ENCODE assay signal across 10 cellular contexts in the genomic region with DNA sequence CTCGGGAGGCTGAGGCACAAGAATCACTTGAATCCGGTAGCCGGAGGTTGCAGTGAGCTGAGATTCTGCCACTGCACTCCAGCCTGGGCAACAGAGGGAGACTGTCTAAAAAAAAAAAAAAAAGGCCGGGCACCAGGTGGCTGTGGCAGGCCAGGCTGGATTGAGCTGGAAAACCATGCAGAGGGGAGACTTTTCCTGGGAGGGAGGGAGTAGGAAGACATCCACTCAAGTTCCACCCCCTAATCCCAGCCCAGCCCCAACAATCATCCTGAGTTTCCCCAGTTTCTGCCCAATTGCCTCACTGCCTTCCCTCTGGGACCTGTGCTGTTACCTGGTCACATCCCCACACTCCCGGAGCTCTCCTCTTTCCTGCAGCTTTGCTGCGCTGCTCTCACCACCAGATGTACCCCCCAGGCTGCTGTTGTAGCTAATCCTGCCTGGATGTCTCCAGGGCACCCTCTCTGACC. TPM values are rescaled to one million over a fixed set of nuclear protein-coding genes. Genes with fewer than 3 reads are reported as not detected.
DNase-seq lines count a peak whose midpoint lies in the region; ATAC-seq lines count a peak whose summit lies in the region.
"Had no signal": no experiment of that assay in that cellular context is flagged by ENCODE, and none has a peak within 500 bp of the region (broad histone marks: within the 10 kb centered on the region; RNA-seq: fewer than 3 reads in every experiment).

No MANE protein-coding gene starts in this region.

- H3K27ac Mint-ChIP-seq in activated CD4-positive, alpha-beta memory T cell treated with anti-CD3 and anti-CD28 coated beads for 36 hours, result peak overlapping the region; percentile 50
- H3K27ac Mint-ChIP-seq in activated CD4-positive, alpha-beta memory T cell treated with anti-CD3 and anti-CD28 coated beads, Interleukin-2, amount 10 ng/mL, durations not matched to agents 7 days and 5 days, result no peak overlapping the region
- peak overlapping the region; percentile 93 for H3K27ac Mint-ChIP-seq in central memory CD8-positive, alpha-beta T cell (ENCODE audit: low read depth)

- intact Hi-C loops in activated CD4-positive, alpha-beta memory T cell treated with anti-CD3 and anti-CD28 coated beads for 36 hours (cut with micrococcal nuclease), result no loop called here

- no peaks in the 10 kb centered on the region for H3K9me3 ChIP-seq in thymus (ENCODE audit: control insufficient read depth)

- H3K36me3 Mint-ChIP-seq in activated CD4-positive, alpha-beta memory T cell treated with anti-CD3 and anti-CD28 coated beads for 36 hours, result no peaks in the 10 kb centered on the region
- no peaks in the 10 kb centered on the region for H3K36me3 Mint-ChIP-seq in activated CD4-positive, alpha-beta memory T cell treated with anti-CD3 and anti-CD28 coated beads, Interleukin-2, amount 10 ng/mL, durations not matched to agents 7 days and 5 days (ENCODE audit: low read depth)
- peaks cover 11% of the 10 kb centered on the region for H3K36me3 Mint-ChIP-seq in central memory CD8-positive, alpha-beta T cell (ENCODE audit: insufficient read depth)
- H3K36me3 Mint-ChIP-seq: activated naive CD8-positive, alpha-beta T cell had no signal

- no peak for DNase-seq in activated CD4-positive, alpha-beta memory T cell treated with anti-CD3 and anti-CD28 coated beads for 36 hours
- no peak for DNase-seq in activated CD4-positive, alpha-beta memory T cell treated with anti-CD3 and anti-CD28 coated beads, Interleukin-2, amount 10 ng/mL, durations not matched to agents 7 days and 5 days
- DNase-seq in NCI-H526 treated with DMSO at 0.1 percent for 48 hours (lab: John Stamatoyannopoulos, UW) (peak; percentile 39), NCI-H2029 (lab: John Stamatoyannopoulos, UW) (no peak), medulla oblongata (ENCODE audit: extremely low spot score) (no peak)
- DNase-seq in central memory CD8-positive, alpha-beta T cell (ENCODE audit: low spot score in 2 of 2), result no peak
- DNase-seq in activated CD4-positive, CD25-positive, alpha-beta regulatory T cell (lab: John Stamatoyannopoulos, UW), result no peak
- DNase-seq: stimulated activated CD4-positive, alpha-beta T cell treated with anti-CD3 and anti-CD28 coated beads, Interleukin-4, amount 100 ng/mL, for 1 hour had no signal

- no peak overlapping the region for H3K4me3 Mint-ChIP-seq in activated CD4-positive, alpha-beta memory T cell treated with anti-CD3 and anti-CD28 coated beads for 36 hours
- no peak overlapping the region for H3K4me3 Mint-ChIP-seq in activated CD4-positive, alpha-beta memory T cell treated with anti-CD3 and anti-CD28 coated beads, Interleukin-2, amount 10 ng/mL, durations not matched to agents 7 days and 5 days
- no peak overlapping the region for H3K4me3 Mint-ChIP-seq in central memory CD8-positive, alpha-beta T cell

- H3K27me3 Mint-ChIP-seq in activated CD4-positive, alpha-beta memory T cell treated with anti-CD3 and anti-CD28 coated beads for 36 hours, result peaks cover 1% of the 10 kb centered on the region
- no peaks in the 10 kb centered on the region for H3K27me3 Mint-ChIP-seq in activated CD4-positive, alpha-beta memory T cell treated with anti-CD3 and anti-CD28 coated beads, Interleukin-2, amount 10 ng/mL, durations not matched to agents 7 days and 5 days
- H3K27me3 Mint-ChIP-seq in central memory CD8-positive, alpha-beta T cell, result no peaks in the 10 kb centered on the region
- H3K27me3 Mint-ChIP-seq: activated naive CD8-positive, alpha-beta T cell had no signal

- no peak overlapping the region for H3K4me3 ChIP-seq in thymus (ENCODE audit: low read length)

- no peaks in the 10 kb centered on the region for H3K9me3 Mint-ChIP-seq in activated CD4-positive, alpha-beta memory T cell treated with anti-CD3 and anti-CD28 coated beads for 36 hours
- no peaks in the 10 kb centered on the region for H3K9me3 Mint-ChIP-seq in activated CD4-positive, alpha-beta memory T cell treated with anti-CD3 and anti-CD28 coated beads, Interleukin-2, amount 10 ng/mL, durations not matched to agents 7 days and 5 days
- H3K9me3 Mint-ChIP-seq in central memory CD8-positive, alpha-beta T cell, result no peaks in the 10 kb centered on the region

- H3K27me3 ChIP-seq in thymus (ENCODE audit: control insufficient read depth, insufficient read depth), result no peaks in the 10 kb centered on the region

- POLR2A ChIA-PET in activated CD4-positive, alpha-beta memory T cell treated with anti-CD3 and anti-CD28 coated beads for 36 hours (lab: Charles Lee), result interaction anchor here (2.7 kb wide), 1 partner anchor 9 kb away, joined by 17 read pairs; the partner anchor contains the start of gene TSPYL2
- POLR2A ChIA-PET in activated CD4-positive, alpha-beta memory T cell treated with anti-CD3 and anti-CD28 coated beads, Interleukin-2, amount 10 ng/mL, durations not matched to agents 7 days and 5 days (lab: Charles Lee), result interaction anchor here (1.2 kb wide), 1 partner anchor 9 kb away, joined by 5 read pairs; the partner anchor contains the start of gene TSPYL2

- no peak for ATAC-seq in central memory CD8-positive, alpha-beta T cell (replicated peaks; ENCODE audit: extremely low read depth, poor library complexity, severe bottlenecking)

- CTCF ChIA-PET in activated CD4-positive, alpha-beta memory T cell treated with anti-CD3 and anti-CD28 coated beads for 36 hours (lab: Charles Lee), result interaction anchor here (2.4 kb wide), 1 partner anchor 16 kb away, joined by 12 read pairs; no protein-coding TSS in a partner anchor
- CTCF ChIA-PET in activated CD4-positive, alpha-beta memory T cell treated with anti-CD3 and anti-CD28 coated beads, Interleukin-2, amount 10 ng/mL, durations not matched to agents 7 days and 5 days (lab: Charles Lee), result interaction anchor here (0.7 to 1.5 kb wide), 2 partner anchors 9 to 16 kb away, joined by 4 to 8 read pairs; partner anchors contain the start of gene TSPYL2

- no peaks in the 10 kb centered on the region for H3K4me1 ChIP-seq in thymus (ENCODE audit: control insufficient read depth, insufficient read depth, low read length)

- peaks cover 13% of the 10 kb centered on the region for H3K4me1 Mint-ChIP-seq in activated CD4-positive, alpha-beta memory T cell treated with anti-CD3 and anti-CD28 coated beads for 36 hours (ENCODE audit: low read depth)
- H3K4me1 Mint-ChIP-seq in activated CD4-positive, alpha-beta memory T cell treated with anti-CD3 and anti-CD28 coated beads, Interleukin-2, amount 10 ng/mL, durations not matched to agents 7 days and 5 days, result peaks cover 13% of the 10 kb centered on the region
- peaks cover 14% of the 10 kb centered on the region for H3K4me1 Mint-ChIP-seq in central memory CD8-positive, alpha-beta T cell

- H3K27ac ChIP-seq in thymus (ENCODE audit: low read depth), result peak overlapping the region; percentile 79

- WGBS in thymus, result 93% methylated on average over 6 of the region's 6 CpGs

- no peaks in the 10 kb centered on the region for H3K36me3 ChIP-seq in thymus (ENCODE audit: control insufficient read depth, insufficient read depth)

RNA-seq across cellular contexts. Expression of gene TSPYL2, which starts 9.0 kb away (rescaled TPM):
- total RNA-seq in activated CD4-positive, alpha-beta memory T cell treated with anti-CD3 and anti-CD28 coated beads for 36 hours, result 10 to 100 TPM; 70.6 to 72.8 TPM
- total RNA-seq in activated CD4-positive, alpha-beta memory T cell treated with anti-CD3 and anti-CD28 coated beads, Interleukin-2, amount 10 ng/mL, durations not matched to agents 7 days and 5 days, result 10 to 100 TPM; 30.2 to 31.1 TPM
- polyA plus RNA-seq in thymus, result 256 TPM

RNA-seq across cellular contexts. Expression of gene KANTR, which starts 20.8 kb away (rescaled TPM):
- total RNA-seq in activated CD4-positive, alpha-beta memory T cell treated with anti-CD3 and anti-CD28 coated beads for 36 hours, result 1 to 10 TPM; 5.9 to 6.4 TPM
- 1 to 10 TPM; 7.5 to 7.7 TPM for total RNA-seq in activated CD4-positive, alpha-beta memory T cell treated with anti-CD3 and anti-CD28 coated beads, Interleukin-2, amount 10 ng/mL, durations not matched to agents 7 days and 5 days
- polyA plus RNA-seq in thymus, result 16.6 TPM

RNA-seq across cellular contexts. Expression of gene GPR173, which starts 24.6 kb away (rescaled TPM):
- not detected for total RNA-seq in activated CD4-positive, alpha-beta memory T cell treated with anti-CD3 and anti-CD28 coated beads for 36 hours
- total RNA-seq in activated CD4-positive, alpha-beta memory T cell treated with anti-CD3 and anti-CD28 coated beads, Interleukin-2, amount 10 ng/mL, durations not matched to agents 7 days and 5 days, result not detected
- polyA plus RNA-seq in thymus, result 1.5 TPM
